15 cellular contexts compared by ENCODE assay signal in the genomic region with DNA sequence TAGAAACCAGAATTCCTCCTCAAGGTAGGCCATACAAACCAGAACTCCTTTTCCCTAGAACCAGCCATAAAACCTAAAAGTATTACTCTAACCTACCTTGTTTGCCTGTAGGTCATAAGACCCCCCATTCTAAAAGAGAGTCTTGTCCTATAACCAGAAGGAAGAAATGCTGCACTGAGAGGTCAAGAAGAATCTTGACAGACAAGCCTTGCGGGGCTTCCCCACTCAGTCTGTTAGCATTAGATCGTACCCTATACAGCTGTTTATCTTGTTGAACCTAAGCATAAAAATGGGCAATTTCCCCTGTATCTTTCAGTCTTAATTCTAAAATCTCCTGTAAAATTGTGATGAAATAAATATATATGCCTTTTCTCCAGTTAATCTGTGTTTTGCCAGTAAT. TPM values are rescaled to one million over a fixed set of nuclear protein-coding genes. Genes with fewer than 3 reads are reported as not detected.
A peak's percentile ranks its signal among the peaks of the same experiment; 100 is the strongest.
DNase-seq lines count a peak whose midpoint lies in the region; ATAC-seq and TF ChIP-seq lines count a peak whose summit lies in the region.
"Had no signal": no experiment of that assay in that cellular context is flagged by ENCODE, and none has a peak within 500 bp of the region (broad histone marks: within the 10 kb centered on the region; RNA-seq: fewer than 3 reads in every experiment).

No MANE protein-coding gene starts in this region.

- H3K79me2 ChIP-seq in SK-N-SH (ENCODE audit: insufficient read depth): no peaks in the 10 kb centered on the region
- peaks cover 11% of the 10 kb centered on the region for H3K79me2 ChIP-seq in KMS-11 (ENCODE audit: insufficient read depth, low read depth)

- TF ChIP-seq CTCF in SK-N-SH (IDR thresholded peaks at IDR 0.05): no peak
- TF ChIP-seq CTCF in KMS-11 (conservative IDR thresholded peaks at IDR 0.05; ENCODE audit: low read depth, low read length): no peak
- TF ChIP-seq CTCF in neural crest cell (conservative IDR thresholded peaks at IDR 0.05): no peak

- no peaks in the 10 kb centered on the region for H4K20me1 ChIP-seq in SK-N-SH (ENCODE audit: insufficient read depth)
- H4K20me1 ChIP-seq in KMS-11 (ENCODE audit: insufficient read depth): no peaks in the 10 kb centered on the region

- WGBS in SK-N-SH (ENCODE audit: low lambda C conversion rate): 88% methylated on average over 2 of the region's 2 CpGs

- DNase-seq in SK-N-SH: no peak
- DNase-seq in activated naive CD8-positive, alpha-beta T cell treated with anti-CD3 and anti-CD28 coated beads, Interleukin-2, amount 50 U/mL, for 24 hours: no peak
- no peak for DNase-seq in neural crest cell (ENCODE audit: low read depth, low spot score)
- no peak for DNase-seq in effector CD4-positive, alpha-beta T cell
- no peak for DNase-seq in NCI-H187 (lab: John Stamatoyannopoulos, UW)
- DNase-seq: ACHN, colonic mucosa, kidney, NCI-H1092 treated with DMSO at 0.1 percent for 48 hours, NCI-H526 treated with DMSO at 0.1 percent for 48 hours, SIG-M5, upper lobe of left lung had no signal

- H3K4me3 ChIP-seq in SK-N-SH (ENCODE audit: low read depth in 2 of 2, low read length in 1 of 2) (no peak overlapping the region), KMS-11 (IDR thresholded peaks at IDR 0.05; ENCODE audit: insufficient read depth, low read depth, low read length) (no peak overlapping the region)
- H3K4me3 ChIP-seq: colonic mucosa, upper lobe of left lung had no signal

- peaks cover 7% of the 10 kb centered on the region for H3K36me3 Mint-ChIP-seq in activated naive CD8-positive, alpha-beta T cell treated with anti-CD3 and anti-CD28 coated beads, Interleukin-2, amount 50 U/mL, for 24 hours (ENCODE audit: low read depth)
- no peaks in the 10 kb centered on the region for H3K36me3 Mint-ChIP-seq in neural crest cell (ENCODE audit: low read depth)

- H2AFZ ChIP-seq in SK-N-SH (ENCODE audit: low read depth) (0 out of 2 replicates have a peak overlapping the region, but pooled peaks have one; percentile 1), KMS-11 (ENCODE audit: low read depth) (no peak overlapping the region)

- H3K4me2 ChIP-seq in SK-N-SH (no peak overlapping the region), KMS-11 (peak overlapping the region; percentile 58; the same call in 1 of the 2 replicates)

- peaks cover 2 to 8% of the 10 kb centered on the region in 2 experiments; a peak in 2 of 4 replicates for H3K4me1 ChIP-seq in SK-N-SH (ENCODE audit: control insufficient read depth in 1 of 2, insufficient read depth in 2 of 2, low read depth in 1 of 2, low read length in 1 of 2)
- peaks cover 19% of the 10 kb centered on the region for H3K4me1 ChIP-seq in KMS-11 (ENCODE audit: low read depth, poor library complexity, severe bottlenecking)

- ATAC-seq in SK-N-SH treated with all-trans-retinoic acid at 6 μM for 48 hours (no peak), GM18868 (IDR thresholded peaks at IDR 0.05; ENCODE audit: unreplicated experiment) (no peak)
- ATAC-seq in activated naive CD8-positive, alpha-beta T cell treated with anti-CD3 and anti-CD28 coated beads, Interleukin-2, amount 50 U/mL, for 24 hours: no peak

- peak overlapping the region; percentile 94 for H3K27ac Mint-ChIP-seq in activated naive CD8-positive, alpha-beta T cell treated with anti-CD3 and anti-CD28 coated beads, Interleukin-2, amount 50 U/mL, for 24 hours
- H3K27ac Mint-ChIP-seq in neural crest cell (ENCODE audit: unreplicated experiment): no peak overlapping the region

- H3K9me3 Mint-ChIP-seq in activated naive CD8-positive, alpha-beta T cell treated with anti-CD3 and anti-CD28 coated beads, Interleukin-2, amount 50 U/mL, for 24 hours: no peaks in the 10 kb centered on the region
- H3K9me3 Mint-ChIP-seq in neural crest cell: peaks cover 2% of the 10 kb centered on the region

- TF ChIP-seq EP300 in SK-N-SH (IDR thresholded peaks at IDR 0.05; ENCODE audit: borderline replicate concordance in 1 of 2, low read depth in 1 of 2, low read length in 1 of 2): no peak

- no peaks in the 10 kb centered on the region for H3K9me2 ChIP-seq in SK-N-SH

- no peaks in the 10 kb centered on the region for H3K36me3 ChIP-seq in SK-N-SH (replicated peaks in 1 of 2; ENCODE audit: control insufficient read depth in 1 of 2, insufficient read depth in 2 of 2, low read length in 1 of 2)
- H3K36me3 ChIP-seq in KMS-11 (ENCODE audit: insufficient read depth): no peaks in the 10 kb centered on the region
- H3K36me3 ChIP-seq: colonic mucosa, upper lobe of left lung had no signal

- CTCF ChIA-PET in SK-N-SH (lab: Yijun Ruan, JAX): no interaction called here

- H3F3A ChIP-seq in SK-N-SH (replicated peaks; ENCODE audit: insufficient read depth): peaks cover 28% of the 10 kb centered on the region

- no peaks in the 10 kb centered on the region for H3K9me3 ChIP-seq in SK-N-SH
- H3K9me3 ChIP-seq: colonic mucosa, upper lobe of left lung had no signal

- H3K27me3 ChIP-seq in SK-N-SH (ENCODE audit: insufficient read depth): no peaks in the 10 kb centered on the region
- H3K27me3 ChIP-seq in KMS-11 (ENCODE audit: insufficient read depth, low read depth): no peaks in the 10 kb centered on the region
- H3K27me3 ChIP-seq: colonic mucosa, upper lobe of left lung had no signal

- H3K4me3 Mint-ChIP-seq in activated naive CD8-positive, alpha-beta T cell treated with anti-CD3 and anti-CD28 coated beads, Interleukin-2, amount 50 U/mL, for 24 hours: peak overlapping the region; percentile 83
- peak overlapping the region; percentile 95 for H3K4me3 Mint-ChIP-seq in neural crest cell

- no peak for TF ChIP-seq RAD21 in SK-N-SH (IDR thresholded peaks at IDR 0.05; ENCODE audit: low read length)

- H3K9ac ChIP-seq in SK-N-SH (no peak overlapping the region; the same call in 1 of the 2 replicates), KMS-11 (no peak overlapping the region)

- peaks cover 2% of the 10 kb centered on the region for H3K27me3 Mint-ChIP-seq in activated naive CD8-positive, alpha-beta T cell treated with anti-CD3 and anti-CD28 coated beads, Interleukin-2, amount 50 U/mL, for 24 hours
- H3K27me3 Mint-ChIP-seq in neural crest cell (ENCODE audit: low read depth): peaks cover 6% of the 10 kb centered on the region

- peaks cover 37% of the 10 kb centered on the region for H3K4me1 Mint-ChIP-seq in activated naive CD8-positive, alpha-beta T cell treated with anti-CD3 and anti-CD28 coated beads, Interleukin-2, amount 50 U/mL, for 24 hours
- H3K4me1 Mint-ChIP-seq in neural crest cell: peaks cover 49% of the 10 kb centered on the region

- POLR2A ChIA-PET in SK-N-SH (lab: Yijun Ruan, JAX): interaction anchor here (4.1 to 7.1 kb wide), 3 partner anchors 10 to 89 kb away, joined by 34 to 166 read pairs (median 114); a partner anchor contains a TSS

- H3K27ac ChIP-seq in SK-N-SH (ENCODE audit: low read depth in 2 of 2, low read length in 1 of 2): peak overlapping the region; percentile 83 to 92
- H3K27ac ChIP-seq in KMS-11: no peak overlapping the region
- H3K27ac ChIP-seq: colonic mucosa had no signal

TF ChIP-seq in SK-N-SH, 30 proteins besides CTCF, POLR2A, EP300 and RAD21 (continues in another document):
- TF ChIP-seq MEF2A (IDR thresholded peaks at IDR 0.05; ENCODE audit: borderline replicate concordance, low read depth) (no peak), ZBTB33 (IDR thresholded peaks at IDR 0.05; ENCODE audit: borderline replicate concordance, low read depth) (no peak), TEAD4 (IDR thresholded peaks at IDR 0.05; ENCODE audit: borderline replicate concordance, insufficient read depth) (no peak), MXI1 (IDR thresholded peaks at IDR 0.05; ENCODE audit: low read depth, low read length) (no peak), SIN3A (IDR thresholded peaks at IDR 0.05; ENCODE audit: borderline replicate concordance, low read depth, low read length) (no peak), RXRA (IDR thresholded peaks at IDR 0.05; ENCODE audit: borderline replicate concordance, low read depth) (no peak)

TF ChIP-seq in SK-N-SH treated with all-trans-retinoic acid at 6 μM for 48 hours, 23 proteins besides CTCF, POLR2A, EP300 and RAD21 (continues in another document):
- no peak for TF ChIP-seq ZC3H10 (CRISPR knock-in tag; IDR thresholded peaks at IDR 0.05)
- no peak for TF ChIP-seq OSR1 (CRISPR knock-in tag; IDR thresholded peaks at IDR 0.05)
- no peak for TF ChIP-seq PPARA (CRISPR knock-in tag; IDR thresholded peaks at IDR 0.05; ENCODE audit: borderline replicate concordance)
- TF ChIP-seq BACH2 (CRISPR knock-in tag; IDR thresholded peaks at IDR 0.05; ENCODE audit: borderline replicate concordance): no peak
- no peak for TF ChIP-seq ESRRG (CRISPR knock-in tag; IDR thresholded peaks at IDR 0.05)
- TF ChIP-seq SNAI2 (CRISPR knock-in tag; IDR thresholded peaks at IDR 0.05): no peak
- TF ChIP-seq GLIS3 (CRISPR knock-in tag; IDR thresholded peaks at IDR 0.05): no peak
- TF ChIP-seq, protein P1, sequence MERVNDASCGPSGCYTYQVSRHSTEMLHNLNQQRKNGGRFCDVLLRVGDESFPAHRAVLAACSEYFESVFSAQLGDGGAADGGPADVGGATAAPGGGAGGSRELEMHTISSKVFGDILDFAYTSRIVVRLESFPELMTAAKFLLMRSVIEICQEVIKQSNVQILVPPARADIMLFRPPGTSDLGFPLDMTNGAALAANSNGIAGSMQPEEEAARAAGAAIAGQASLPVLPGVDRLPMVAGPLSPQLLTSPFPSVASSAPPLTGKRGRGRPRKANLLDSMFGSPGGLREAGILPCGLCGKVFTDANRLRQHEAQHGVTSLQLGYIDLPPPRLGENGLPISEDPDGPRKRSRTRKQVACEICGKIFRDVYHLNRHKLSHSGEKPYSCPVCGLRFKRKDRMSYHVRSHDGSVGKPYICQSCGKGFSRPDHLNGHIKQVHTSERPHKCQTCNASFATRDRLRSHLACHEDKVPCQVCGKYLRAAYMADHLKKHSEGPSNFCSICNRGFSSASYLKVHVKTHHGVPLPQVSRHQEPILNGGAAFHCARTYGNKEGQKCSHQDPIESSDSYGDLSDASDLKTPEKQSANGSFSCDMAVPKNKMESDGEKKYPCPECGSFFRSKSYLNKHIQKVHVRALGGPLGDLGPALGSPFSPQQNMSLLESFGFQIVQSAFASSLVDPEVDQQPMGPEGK (CRISPR knock-in tag; IDR thresholded peaks at IDR 0.05; ENCODE audit: borderline replicate concordance): no peak

RNA-seq across cellular contexts. Expression of gene HFE, which starts 52.3 kb away (rescaled TPM):
- not detected in 2 replicates for polyA plus RNA-seq in SK-N-SH (2012; rRNA removed)
- not detected in 2 replicates for polyA plus RNA-seq in SK-N-SH (2012; cell fraction: cytosol; rRNA removed)
- not detected in 2 replicates for polyA plus RNA-seq in SK-N-SH (2012; cell fraction: nucleus; rRNA removed)
- total RNA-seq in neural crest cell: 1.7 and 2.4 TPM in 2 replicates
